Comparison of ENCODE assay signal across 20 cellular contexts in genomic region chr18:48874701-48875162, GRCh38.
DNase-seq lines count a peak whose midpoint lies in the region; ATAC-seq, FAIRE-seq and TF ChIP-seq lines count a peak whose summit lies in the region.
"Had no signal": no experiment of that assay in that cellular context is flagged by ENCODE, and none has a peak within 500 bp of the region (broad histone marks: within the 10 kb centered on the region; RNA-seq: fewer than 3 reads in every experiment).

No MANE protein-coding gene starts in this region.

- no peak for TF ChIP-seq POLR2A in HepG2 (IDR thresholded peaks at IDR 0.05; ENCODE audit: insufficient read depth in 1 of 2, low read depth in 2 of 2, low read length in 2 of 2)

- FAIRE-seq in HepG2 (lab: Jason Lieb, UNC), result no peak
- FAIRE-seq: A204.1, GM12892 had no signal

- TF ChIP-seq EP300 in HepG2 (IDR thresholded peaks at IDR 0.05; ENCODE audit: low read depth in 2 of 2, low read length in 2 of 2) (no peak), HepG2 (CRISPR knock-in tag; IDR thresholded peaks at IDR 0.05; ENCODE audit: borderline replicate concordance) (no peak)

- 60% methylated on average over 13 of the region's 15 CpGs for WGBS in HepG2 (ENCODE audit: low lambda C conversion rate)
- WGBS in smooth muscle cell (ENCODE audit: low lambda C conversion rate), result 80% methylated on average over 15 of the region's 15 CpGs

- H3K79me2 ChIP-seq in HepG2 (ENCODE audit: insufficient read depth, low read length) (no peaks in the 10 kb centered on the region), smooth muscle cell (ENCODE audit: low read depth) (peaks cover 41% of the 10 kb centered on the region)

- H3K4me1 ChIP-seq in BLaER1 treated with 17β-estradiol and CSF1 and Interleukin-3, amounts not matched to agents 10 nM and 100 nM, result peaks cover 29 to 73% (median 60%) of the 10 kb centered on the region in 10 experiments
- H3K4me1 ChIP-seq in RWPE2 (ENCODE audit: insufficient read depth, poor library complexity, severe bottlenecking) (peaks cover 14% of the 10 kb centered on the region), HepG2 (ENCODE audit: insufficient read depth, low read length) (peaks cover 66% of the 10 kb centered on the region), smooth muscle cell (ENCODE audit: low read depth) (peaks cover 23% of the 10 kb centered on the region)

- 0 out of 22 replicates have a peak, but pooled peaks cover 0 to 3% (median 0%) of the 10 kb centered on the region in 11 experiments for H3K27me3 ChIP-seq in BLaER1 treated with 17β-estradiol and CSF1 and Interleukin-3, amounts not matched to agents 10 nM and 100 nM
- H3K27me3 ChIP-seq in RWPE2 (ENCODE audit: insufficient read depth, poor library complexity, severe bottlenecking) (no peaks in the 10 kb centered on the region), HepG2 (ENCODE audit: control insufficient read depth in 1 of 2, insufficient read depth in 2 of 2, low read length in 2 of 2) (no peaks in the 10 kb centered on the region; a peak in 1 of 5 replicates), smooth muscle cell (ENCODE audit: low read depth) (no peaks in the 10 kb centered on the region)

- ATAC-seq in RWPE2 (ENCODE audit: low read depth) (no peak), HepG2 (no peak), GM21367 (IDR thresholded peaks at IDR 0.05; ENCODE audit: unreplicated experiment) (no peak)
- ATAC-seq: GM23338, HCT116 had no signal

- H3K27ac ChIP-seq in BLaER1 treated with 17β-estradiol and CSF1 and Interleukin-3, amounts not matched to agents 10 nM and 100 nM, result no peak overlapping the region
- H3K27ac ChIP-seq in RWPE2 (ENCODE audit: poor library complexity, severe bottlenecking), result no peak overlapping the region
- H3K27ac ChIP-seq in HepG2 (ENCODE audit: extremely low read length, insufficient read depth, low read length), result no peak overlapping the region
- peak overlapping the region; percentile 100 for H3K27ac ChIP-seq in smooth muscle cell (ENCODE audit: low read depth)
- H3K27ac ChIP-seq: KMS-11, PC-9 had no signal

- in situ Hi-C loops in HepG2 (cut with HindIII; ENCODE audit: extremely low pct_ligation_motif_present, low pct_unique_long_range_greater_than_20kb), result no loop called here

- H2AFZ ChIP-seq in HepG2 (ENCODE audit: low read length) (no peak overlapping the region), smooth muscle cell (ENCODE audit: low read depth) (no peak overlapping the region)
- H2AFZ ChIP-seq: GM23338, PC-9 had no signal

- no peak overlapping the region for H3K9ac ChIP-seq in BLaER1 treated with 17β-estradiol and CSF1 and Interleukin-3, amounts not matched to agents 10 nM and 100 nM
- H3K9ac ChIP-seq in HepG2 (ENCODE audit: insufficient read depth, low read depth, low read length) (no peak overlapping the region), smooth muscle cell (ENCODE audit: low read depth) (peak overlapping the region; percentile 93)
- H3K9ac ChIP-seq: KMS-11 had no signal

- BruUV-seq in HepG2 (replicated peaks; lab: Mats Ljungman, UMichigan), result no TSS peak

- H3F3A ChIP-seq in smooth muscle cell (ENCODE audit: low read depth), result peaks cover 23% of the 10 kb centered on the region

- POLR2A ChIA-PET in HepG2 (lab: Yijun Ruan, JAX), result no interaction called here

- H4K20me1 ChIP-seq in BLaER1 treated with 17β-estradiol and CSF1 and Interleukin-3, amounts not matched to agents 10 nM and 100 nM, result peaks cover 0 to 5% (median 0%) of the 10 kb centered on the region in 11 experiments; a peak in 1 of 22 replicates
- H4K20me1 ChIP-seq in HepG2 (ENCODE audit: insufficient read depth, low read length) (no peaks in the 10 kb centered on the region), smooth muscle cell (ENCODE audit: low read depth) (no peaks in the 10 kb centered on the region)

- H3K9me3 ChIP-seq in BLaER1 treated with 17β-estradiol and CSF1 and Interleukin-3, amounts not matched to agents 10 nM and 100 nM (replicated peaks in 1 of 11), result no peaks in the 10 kb centered on the region
- H3K9me3 ChIP-seq in RWPE2 (ENCODE audit: severe bottlenecking) (no peaks in the 10 kb centered on the region), HepG2 (ENCODE audit: low read length) (no peaks in the 10 kb centered on the region), smooth muscle cell (replicated peaks; ENCODE audit: low read depth) (no peaks in the 10 kb centered on the region)

- no peaks in the 10 kb centered on the region for H3K36me3 ChIP-seq in BLaER1 treated with 17β-estradiol and CSF1 and Interleukin-3, amounts not matched to agents 10 nM and 100 nM
- H3K36me3 ChIP-seq in RWPE2 (ENCODE audit: low read depth), result no peaks in the 10 kb centered on the region
- no peaks in the 10 kb centered on the region for H3K36me3 ChIP-seq in HepG2 (replicated peaks in 1 of 2; ENCODE audit: control insufficient read depth in 1 of 2, insufficient read depth in 2 of 2, low read length in 2 of 2)
- H3K36me3 ChIP-seq in smooth muscle cell (ENCODE audit: low read depth), result no peaks in the 10 kb centered on the region

- DNase-seq in RWPE2 (ENCODE audit: low spot score) (peak; percentile 34), HepG2 (ENCODE audit: low spot score) (no peak), smooth muscle cell (lab: John Stamatoyannopoulos, UW; ENCODE audit: unreplicated experiment) (no peak), NCI-H1092 (lab: John Stamatoyannopoulos, UW) (no peak), GM10266 (ENCODE audit: extremely low spot score) (no peak)
- DNase-seq: COR-L47, GF-D8, NCI-H146, NCI-H2081, NCI-H510A, NCI-H774, PC-9, Right ventricle myocardium superior had no signal

- no peak overlapping the region for H3K4me3 ChIP-seq in BLaER1 treated with 17β-estradiol and CSF1 and Interleukin-3, amounts not matched to agents 10 nM and 100 nM
- no peak overlapping the region for H3K4me3 ChIP-seq in RWPE2 (ENCODE audit: severe bottlenecking)
- no peak overlapping the region for H3K4me3 ChIP-seq in HepG2 (replicated peaks in 1 of 3; ENCODE audit: insufficient read depth in 1 of 3, low read depth in 2 of 3, low read length in 3 of 3)
- H3K4me3 ChIP-seq in smooth muscle cell, result no peak overlapping the region
- H3K4me3 ChIP-seq: GM23338, PC-9 had no signal

- no peak for TF ChIP-seq CTCF in RWPE2 (IDR thresholded peaks at IDR 0.05; ENCODE audit: poor library complexity, severe bottlenecking)
- TF ChIP-seq CTCF in HepG2 (CRISPR knock-in tag; IDR thresholded peaks at IDR 0.05), result no peak
- TF ChIP-seq CTCF in smooth muscle cell (IDR thresholded peaks at IDR 0.05; ENCODE audit: borderline replicate concordance, insufficient read depth, poor library complexity, severe bottlenecking), result no peak
- TF ChIP-seq CTCF in GM10266 (IDR thresholded peaks at IDR 0.05; ENCODE audit: control insufficient read depth, insufficient read depth, low read depth, missing control alignments), result no peak

- CTCF ChIA-PET in HepG2 (lab: Yijun Ruan, JAX; ENCODE audit: low intra/inter-chr PET ratio, low total read pairs), result no interaction called here

- intact Hi-C loops in HepG2 (cut with micrococcal nuclease; ENCODE audit: unreplicated experiment), result no loop called here

- TF ChIP-seq RAD21 in HepG2 (CRISPR knock-in tag; IDR thresholded peaks at IDR 0.05), result no peak

- H3K4me2 ChIP-seq in BLaER1 treated with 17β-estradiol and CSF1 and Interleukin-3, amounts not matched to agents 10 nM and 100 nM, result peak overlapping the region in 6 of 11 experiments; percentile 16 to 84 (median 25); a peak in 7 of 22 replicates
- no peak overlapping the region for H3K4me2 ChIP-seq in HepG2 (ENCODE audit: low read depth, low read length)
- H3K4me2 ChIP-seq in smooth muscle cell, result peak overlapping the region; percentile 77
- H3K4me2 ChIP-seq: GM23338, KMS-11, PC-9 had no signal

TF ChIP-seq in HepG2, 621 proteins besides CTCF, POLR2A, EP300 and RAD21:
- TF ChIP-seq BCL6 (CRISPR knock-in tag; IDR thresholded peaks at IDR 0.05), result peak; percentile 38
- peak; percentile 46; the same call in 1 of the 2 replicates for TF ChIP-seq ZBTB33 (CRISPR knock-in tag; IDR thresholded peaks at IDR 0.05)
- TF ChIP-seq ZNF484 (CRISPR knock-in tag; IDR thresholded peaks at IDR 0.05; ENCODE audit: borderline replicate concordance, low read depth), result no peak
TF ChIP-seq in HepG2: peak in this region for 2.
